In the genomic region with DNA sequence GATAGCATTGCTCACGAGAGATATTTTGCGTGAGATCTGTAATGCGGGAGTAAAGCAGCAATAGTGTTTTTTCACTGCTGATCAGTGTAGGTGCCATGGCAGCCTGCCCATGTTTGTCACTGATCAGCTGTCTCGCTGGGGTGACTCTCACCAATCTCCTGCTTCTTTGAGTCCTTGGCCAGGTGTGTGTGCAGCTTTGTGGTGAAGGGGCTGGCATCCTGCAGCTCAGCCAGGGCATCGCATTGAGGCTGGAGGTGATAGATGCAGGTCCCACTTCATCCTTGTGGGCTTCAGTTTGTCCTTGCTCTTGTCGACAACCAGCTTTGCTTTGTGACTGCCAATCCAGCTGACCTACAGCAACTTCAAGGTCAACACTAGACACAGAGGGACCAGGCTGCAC, we compare ENCODE assay signal across 13 cellular contexts.
DNase-seq lines count a peak whose midpoint lies in the region; ATAC-seq, FAIRE-seq and TF ChIP-seq lines count a peak whose summit lies in the region.
"Had no signal": no experiment of that assay in that cellular context is flagged by ENCODE, and none has a peak within 500 bp of the region (broad histone marks: within the 10 kb centered on the region; RNA-seq: fewer than 3 reads in every experiment).

No MANE protein-coding gene starts in this region.

- no peaks in the 10 kb centered on the region for H3K27me3 Mint-ChIP-seq in activated CD4-positive, alpha-beta T cell treated with anti-CD3 and anti-CD28 coated beads, Interleukin-2, amount 10 ng/mL, durations not matched to agents 7 days and 5 days
- H3K27me3 Mint-ChIP-seq in astrocyte (ENCODE audit: low read depth, unreplicated experiment): no peaks in the 10 kb centered on the region
- H3K27me3 Mint-ChIP-seq: activated naive CD4-positive, alpha-beta T cell treated with anti-CD3 and anti-CD28 coated beads, Interleukin-2, amount 50 U/mL, for 24 hours had no signal

- H3K27ac ChIP-seq in OCI-LY1 (ENCODE audit: low read depth, low read length, poor library complexity, severe bottlenecking): peak overlapping the region; percentile 97
- H3K27ac ChIP-seq in astrocyte (ENCODE audit: low read depth, low read length): no peak overlapping the region
- H3K27ac ChIP-seq in spleen: peak overlapping the region in 7 of 8 donors; percentile 5 to 74 (median 49)
- no peak overlapping the region for H3K27ac ChIP-seq in foreskin keratinocyte
- H3K27ac ChIP-seq in dorsolateral prefrontal cortex: no peak overlapping the region
- H3K27ac ChIP-seq: pancreas had no signal

- TF ChIP-seq CTCF in OCI-LY1 (IDR thresholded peaks at IDR 0.05; ENCODE audit: low read length) (no peak), astrocyte (IDR thresholded peaks at IDR 0.05; ENCODE audit: insufficient read depth, low read depth, low read length) (no peak), spleen (IDR thresholded peaks at IDR 0.05 in 8 of 11, conservative IDR thresholded peaks at IDR 0.05 in 3 of 11) (no peak), foreskin keratinocyte (conservative IDR thresholded peaks at IDR 0.05) (no peak), dorsolateral prefrontal cortex (IDR thresholded peaks at IDR 0.05 in 54 of 56, conservative IDR thresholded peaks at IDR 0.05 in 2 of 56; ENCODE audit: low read depth in 1 of 56, partially characterized antibody in 56 of 56) (no peak)

- no peak for DNase-seq in activated CD4-positive, alpha-beta T cell treated with anti-CD3 and anti-CD28 coated beads, Interleukin-2, amount 10 ng/mL, durations not matched to agents 7 days and 5 days
- DNase-seq in activated CD4-positive, alpha-beta T cell treated with anti-CD3 and anti-CD28 coated beads for 1 hour: no peak
- DNase-seq in astrocyte (ENCODE audit: low read depth): no peak
- DNase-seq in spleen: peak; percentile 78
- DNase-seq in foreskin keratinocyte: no peak
- DNase-seq in posterior vena cava (ENCODE audit: low spot score): no peak
- no peak for DNase-seq in dorsolateral prefrontal cortex
- DNase-seq: NCI-H1436 treated with DMSO at 0.1 percent for 48 hours had no signal

- no peaks in the 10 kb centered on the region for H4K20me1 ChIP-seq in OCI-LY1 (ENCODE audit: insufficient read depth, low read length)
- no peaks in the 10 kb centered on the region for H4K20me1 ChIP-seq in astrocyte (ENCODE audit: insufficient read depth, low read length)

- H3K9ac ChIP-seq in OCI-LY1 (ENCODE audit: low read length): peak overlapping the region; percentile 61
- H3K9ac ChIP-seq in astrocyte (ENCODE audit: low read length): no peak overlapping the region

- H3K79me2 ChIP-seq in OCI-LY1 (ENCODE audit: insufficient read depth, low read length) (no peaks in the 10 kb centered on the region), astrocyte (ENCODE audit: insufficient read depth, low read length) (no peaks in the 10 kb centered on the region)

- CTCF ChIA-PET in activated CD4-positive, alpha-beta T cell treated with anti-CD3 and anti-CD28 coated beads, Interleukin-2, amount 10 ng/mL, durations not matched to agents 7 days and 5 days (lab: Charles Lee): interaction anchor here (0.9 to 7.6 kb wide), 8 partner anchors 8 to 462 kb away, joined by 3 to 50 read pairs (median 4); no protein-coding TSS in a partner anchor

- ATAC-seq in foreskin keratinocyte: no peak
- ATAC-seq: esophagus mucosa, SK-N-SH treated with all-trans-retinoic acid at 6 μM for 48 hours had no signal

- intact Hi-C loops in spleen (cut with DNase I; ENCODE audit: low total_unique reads): loop anchor here (10.0 kb wide), 1 partner anchor 261 kb away; the partner anchor contains the start of gene CXCR4
- intact Hi-C loops in posterior vena cava (cut with DNase I): loop anchor here in 1 of 2 donors (10.0 kb wide), 1 partner anchor 451 kb away; no protein-coding TSS in a partner anchor
- intact Hi-C loops in dorsolateral prefrontal cortex (cut with DNase I): loop anchor here (5.0 to 10.0 kb wide), 4 partner anchors 131 to 381 kb away; partner anchors contain the start of gene CXCR4 (in 2 of the 2)

- no peaks in the 10 kb centered on the region for H3F3A ChIP-seq in OCI-LY1 (ENCODE audit: insufficient read depth, low read length)

- WGBS in spleen, 5 donors: 78 to 89% (median 84%) methylated on average over 6 of the region's 6 CpGs

- H3K4me1 ChIP-seq in OCI-LY1 (ENCODE audit: insufficient read depth, low read length, severe bottlenecking) (peaks cover 62% of the 10 kb centered on the region), astrocyte (ENCODE audit: insufficient read depth, low read length) (no peaks in the 10 kb centered on the region), spleen (peaks cover 21 to 48% (median 34%) of the 10 kb centered on the region in 6 donors), foreskin keratinocyte (peaks cover 7% of the 10 kb centered on the region)
- H3K4me1 ChIP-seq: pancreas had no signal

- H2AFZ ChIP-seq in OCI-LY1 (ENCODE audit: low read length) (no peak overlapping the region), astrocyte (ENCODE audit: low read depth, low read length) (peak overlapping the region; percentile 67)

- H3K36me3 ChIP-seq in OCI-LY1 (ENCODE audit: insufficient read depth, low read length) (no peaks in the 10 kb centered on the region), astrocyte (ENCODE audit: insufficient read depth, low read length) (no peaks in the 10 kb centered on the region), spleen (no peaks in the 10 kb centered on the region)
- H3K36me3 ChIP-seq: pancreas had no signal

- H3K27me3 ChIP-seq in OCI-LY1 (ENCODE audit: insufficient read depth, low read length): no peaks in the 10 kb centered on the region
- no peaks in the 10 kb centered on the region for H3K27me3 ChIP-seq in astrocyte (ENCODE audit: insufficient read depth, low read length)
- H3K27me3 ChIP-seq in spleen (replicated peaks in 1 of 7): no peaks in the 10 kb centered on the region
- no peaks in the 10 kb centered on the region for H3K27me3 ChIP-seq in foreskin keratinocyte
- H3K27me3 ChIP-seq in dorsolateral prefrontal cortex: no peaks in the 10 kb centered on the region
- H3K27me3 ChIP-seq: pancreas had no signal

- no peaks in the 10 kb centered on the region for H3K9me2 ChIP-seq in OCI-LY1 (ENCODE audit: low read depth, low read length)

- no peak overlapping the region for H3K4me3 Mint-ChIP-seq in activated CD4-positive, alpha-beta T cell treated with anti-CD3 and anti-CD28 coated beads, Interleukin-2, amount 10 ng/mL, durations not matched to agents 7 days and 5 days
- H3K4me3 Mint-ChIP-seq in astrocyte (ENCODE audit: unreplicated experiment): no peak overlapping the region
- H3K4me3 Mint-ChIP-seq: activated naive CD4-positive, alpha-beta T cell treated with anti-CD3 and anti-CD28 coated beads, Interleukin-2, amount 50 U/mL, for 24 hours had no signal

- H3K9me3 ChIP-seq in OCI-LY1 (ENCODE audit: low read length): no peaks in the 10 kb centered on the region
- H3K9me3 ChIP-seq in astrocyte (ENCODE audit: insufficient read depth, low read depth, low read length): no peaks in the 10 kb centered on the region
- H3K9me3 ChIP-seq in spleen: no peaks in the 10 kb centered on the region
- H3K9me3 ChIP-seq: pancreas had no signal

- peaks cover 6% of the 10 kb centered on the region for H3K36me3 Mint-ChIP-seq in activated CD4-positive, alpha-beta T cell treated with anti-CD3 and anti-CD28 coated beads, Interleukin-2, amount 10 ng/mL, durations not matched to agents 7 days and 5 days (ENCODE audit: low read depth)
- H3K36me3 Mint-ChIP-seq in astrocyte (ENCODE audit: low read depth, unreplicated experiment): no peaks in the 10 kb centered on the region
- H3K36me3 Mint-ChIP-seq: activated naive CD4-positive, alpha-beta T cell treated with anti-CD3 and anti-CD28 coated beads, Interleukin-2, amount 50 U/mL, for 24 hours had no signal

- POLR2A ChIA-PET in activated CD4-positive, alpha-beta T cell treated with anti-CD3 and anti-CD28 coated beads, Interleukin-2, amount 10 ng/mL, durations not matched to agents 7 days and 5 days (lab: Charles Lee): no interaction called here

- peak overlapping the region; percentile 87 for H3K27ac Mint-ChIP-seq in activated CD4-positive, alpha-beta T cell treated with anti-CD3 and anti-CD28 coated beads, Interleukin-2, amount 10 ng/mL, durations not matched to agents 7 days and 5 days
- H3K27ac Mint-ChIP-seq in astrocyte (ENCODE audit: unreplicated experiment): no peak overlapping the region

- TF ChIP-seq POLR2A in spleen (IDR thresholded peaks at IDR 0.05): no peak

- FAIRE-seq in astrocyte (lab: Jason Lieb, UNC): no peak
- FAIRE-seq: pancreas had no signal

- H3K4me1 Mint-ChIP-seq in activated CD4-positive, alpha-beta T cell treated with anti-CD3 and anti-CD28 coated beads, Interleukin-2, amount 10 ng/mL, durations not matched to agents 7 days and 5 days: peaks cover 54% of the 10 kb centered on the region
- H3K4me1 Mint-ChIP-seq in astrocyte (ENCODE audit: low read depth, unreplicated experiment): peaks cover 5% of the 10 kb centered on the region

- H3K4me3 ChIP-seq in OCI-LY1 (ENCODE audit: low read depth, low read length, poor library complexity, severe bottlenecking): peak overlapping the region; percentile 20
- H3K4me3 ChIP-seq in astrocyte (ENCODE audit: insufficient read depth, low read depth, low read length): no peak overlapping the region
- no peak overlapping the region for H3K4me3 ChIP-seq in spleen
- H3K4me3 ChIP-seq in dorsolateral prefrontal cortex: no peak overlapping the region
- H3K4me3 ChIP-seq: pancreas had no signal

- H3K4me2 ChIP-seq in OCI-LY1 (ENCODE audit: low read length): peak overlapping the region; percentile 52
- no peak overlapping the region for H3K4me2 ChIP-seq in astrocyte (ENCODE audit: low read length)

- peaks cover 6% of the 10 kb centered on the region for H3K9me3 Mint-ChIP-seq in activated CD4-positive, alpha-beta T cell treated with anti-CD3 and anti-CD28 coated beads, Interleukin-2, amount 10 ng/mL, durations not matched to agents 7 days and 5 days
- no peaks in the 10 kb centered on the region for H3K9me3 Mint-ChIP-seq in astrocyte (ENCODE audit: unreplicated experiment)
- H3K9me3 Mint-ChIP-seq: activated naive CD4-positive, alpha-beta T cell treated with anti-CD3 and anti-CD28 coated beads, Interleukin-2, amount 50 U/mL, for 24 hours had no signal

Comparison
In these comparisons a context has a peak if more than half of its experiments do, and no peak if none do; other contexts are left out.
1. H3K27ac ChIP-seq: peak in OCI-LY1 (single experiment) and spleen (7 of 8); none in astrocyte (single experiment), foreskin keratinocyte (single experiment) and dorsolateral prefrontal cortex (0 of 59).